In genomic region chr1:205188132-205188531, GRCh38 we compare ENCODE assay signal across 13 cellular contexts.
"Had no signal": no experiment of that assay in that cellular context is flagged by ENCODE, and none has a peak within 500 bp of the region (broad histone marks: within the 10 kb centered on the region; RNA-seq: fewer than 3 reads in every experiment).

No MANE protein-coding gene starts in this region.

- H3K27me3 ChIP-seq: colonic mucosa, esophagus squamous epithelium, gastrocnemius medialis, heart left ventricle, pancreas, sigmoid colon had no signal

- H3K36me3 ChIP-seq: colonic mucosa, pancreas had no signal

- ATAC-seq: gastrocnemius medialis, heart left ventricle, pancreas had no signal

- DNase-seq: activated CD4-positive, alpha-beta T cell treated with anti-CD3 and anti-CD28 coated beads, Interleukin-2, amount 50 U/mL, for 1 hour; activated CD8-positive, alpha-beta memory T cell treated with anti-CD3 and anti-CD28 coated beads for 24 hours; activated naive CD4-positive, alpha-beta T cell treated with Interleukin-2 at 50 U/mL for 16 hours; caudate nucleus; colonic mucosa; esophagus squamous epithelium; gastrocnemius medialis; heart left ventricle; midbrain; pancreas; sigmoid colon; stimulated activated CD4-positive, alpha-beta T cell treated with anti-CD3 and anti-CD28 coated beads, Interleukin-1b, Interleukin-23, amount 100 ng/mL, for 48 hours had no signal

- H3K4me3 ChIP-seq: colonic mucosa, esophagus squamous epithelium, gastrocnemius medialis, heart left ventricle, lung, pancreas, sigmoid colon had no signal

- H3K9me3 ChIP-seq: colonic mucosa, esophagus squamous epithelium, gastrocnemius medialis, heart left ventricle, pancreas, sigmoid colon had no signal

- H3K27ac ChIP-seq: colonic mucosa, gastrocnemius medialis, heart left ventricle, pancreas, sigmoid colon had no signal
